11 cellular contexts compared by ENCODE assay signal in genomic region chr16:51153275-51153991, GRCh38. TPM values are rescaled to one million over a fixed set of nuclear protein-coding genes. Genes with fewer than 3 reads are reported as not detected.
DNase-seq lines count a peak whose midpoint lies in the region; ATAC-seq and TF ChIP-seq lines count a peak whose summit lies in the region.
"Had no signal": no experiment of that assay in that cellular context is flagged by ENCODE, and none has a peak within 500 bp of the region (broad histone marks: within the 10 kb centered on the region; RNA-seq: fewer than 3 reads in every experiment).

No MANE protein-coding gene starts in this region.

- peaks cover 14% of the 10 kb centered on the region for H3K4me1 Mint-ChIP-seq in activated T-cell treated with anti-CD3 and anti-CD28 coated beads, Interleukin-2, amount 50 U/mL, for 72 hours (ENCODE audit: low read depth)
- H3K4me1 Mint-ChIP-seq in activated T-cell treated with anti-CD3 and anti-CD28 coated beads, Interleukin-2, amount 50 U/mL, for 4 hours (ENCODE audit: low read depth) = peaks cover 5% of the 10 kb centered on the region
- peaks cover 51% of the 10 kb centered on the region for H3K4me1 Mint-ChIP-seq in brain

- peaks cover 59% of the 10 kb centered on the region for H3K4me1 ChIP-seq in suprapubic skin

- WGBS in suprapubic skin = 21% methylated on average over 39 of the region's 39 CpGs

- peak overlapping the region; percentile 76 for H3K27ac Mint-ChIP-seq in activated T-cell treated with anti-CD3 and anti-CD28 coated beads, Interleukin-2, amount 50 U/mL, for 72 hours
- H3K27ac Mint-ChIP-seq in brain = peak overlapping the region; percentile 12 to 98 (median 92)
- H3K27ac Mint-ChIP-seq: CD4-positive, CD25-positive, alpha-beta regulatory T cell had no signal

- peak overlapping the region; percentile 35 to 46 for H3K4me3 Mint-ChIP-seq in activated T-cell treated with anti-CD3 and anti-CD28 coated beads, Interleukin-2, amount 50 U/mL, for 72 hours
- H3K4me3 Mint-ChIP-seq in activated T-cell treated with anti-CD3 and anti-CD28 coated beads, Interleukin-2, amount 50 U/mL, for 4 hours = no peak overlapping the region
- peak overlapping the region; percentile 81 to 92 (median 88) for H3K4me3 Mint-ChIP-seq in brain

- peak overlapping the region; percentile 53 for H3K4me3 ChIP-seq in suprapubic skin

- no peaks in the 10 kb centered on the region for H3K9me3 Mint-ChIP-seq in activated T-cell treated with anti-CD3 and anti-CD28 coated beads, Interleukin-2, amount 50 U/mL, for 72 hours
- H3K9me3 Mint-ChIP-seq in activated T-cell treated with anti-CD3 and anti-CD28 coated beads, Interleukin-2, amount 50 U/mL, for 4 hours = no peaks in the 10 kb centered on the region
- H3K9me3 Mint-ChIP-seq in brain = peaks cover 0 to 5% (median 0%) of the 10 kb centered on the region in 5 experiments

- peaks cover 55% of the 10 kb centered on the region for H3K27me3 Mint-ChIP-seq in activated T-cell treated with anti-CD3 and anti-CD28 coated beads, Interleukin-2, amount 50 U/mL, for 72 hours (ENCODE audit: low read depth)
- H3K27me3 Mint-ChIP-seq in activated T-cell treated with anti-CD3 and anti-CD28 coated beads, Interleukin-2, amount 50 U/mL, for 4 hours (ENCODE audit: low read depth) = peaks cover 74% of the 10 kb centered on the region
- H3K27me3 Mint-ChIP-seq in brain = peaks cover 61% of the 10 kb centered on the region

- TF ChIP-seq POLR2A in suprapubic skin (IDR thresholded peaks at IDR 0.05) = no peak

- H3K27me3 ChIP-seq in layer of hippocampus (ENCODE audit: control insufficient read depth, insufficient read depth, low read length) (peaks cover 6% of the 10 kb centered on the region), suprapubic skin (peaks cover 98% of the 10 kb centered on the region)

- no peak for TF ChIP-seq EP300 in suprapubic skin (IDR thresholded peaks at IDR 0.05)

- H3K36me3 Mint-ChIP-seq in activated T-cell treated with anti-CD3 and anti-CD28 coated beads, Interleukin-2, amount 50 U/mL, for 72 hours (ENCODE audit: insufficient read depth in 2 of 2) = peaks cover 4 to 6% of the 10 kb centered on the region in 2 donors
- H3K36me3 Mint-ChIP-seq in activated T-cell treated with anti-CD3 and anti-CD28 coated beads, Interleukin-2, amount 50 U/mL, for 4 hours (ENCODE audit: insufficient read depth) = no peaks in the 10 kb centered on the region
- H3K36me3 Mint-ChIP-seq in brain = no peaks in the 10 kb centered on the region

- no peak for ATAC-seq in activated T-cell treated with anti-CD3 and anti-CD28 coated beads, Interleukin-2, amount 50 U/mL, for 72 hours (replicated peaks in 1 of 2)
- ATAC-seq in activated T-cell treated with anti-CD3 and anti-CD28 coated beads, Interleukin-2, amount 50 U/mL, for 4 hours = no peak
- ATAC-seq in HG03460 (IDR thresholded peaks at IDR 0.05; ENCODE audit: unreplicated experiment) (no peak), GM19023 (IDR thresholded peaks at IDR 0.05; ENCODE audit: unreplicated experiment) (no peak)

- H3K27ac ChIP-seq in layer of hippocampus (ENCODE audit: low read depth, low read length) (peak overlapping the region; percentile 89), suprapubic skin (no peak overlapping the region)

- TF ChIP-seq CTCF in brain (conservative IDR thresholded peaks at IDR 0.05) = no peak
- no peak for TF ChIP-seq CTCF in suprapubic skin (IDR thresholded peaks at IDR 0.05)

- no peaks in the 10 kb centered on the region for H3K36me3 ChIP-seq in suprapubic skin

- no peaks in the 10 kb centered on the region for H3K9me3 ChIP-seq in suprapubic skin

- no peak for DNase-seq in activated T-cell treated with anti-CD3 and anti-CD28 coated beads, Interleukin-2, amount 50 U/mL, for 72 hours
- no peak for DNase-seq in activated T-cell treated with anti-CD3 and anti-CD28 coated beads, Interleukin-2, amount 50 U/mL, for 4 hours
- DNase-seq in suprapubic skin (ENCODE audit: low spot score in 2 of 2) (no peak), NCI-H774 (lab: John Stamatoyannopoulos, UW) (no peak)
- DNase-seq: CD4-positive, CD25-positive, alpha-beta regulatory T cell; Karpas-422; occipital lobe had no signal

RNA-seq across cellular contexts. Expression of gene SALL1, which starts 2.4 kb away (rescaled TPM):
- not detected for total RNA-seq in activated T-cell treated with anti-CD3 and anti-CD28 coated beads, Interleukin-2, amount 50 U/mL, for 72 hours
- not detected for total RNA-seq in activated T-cell treated with anti-CD3 and anti-CD28 coated beads, Interleukin-2, amount 50 U/mL, for 4 hours
- polyA plus RNA-seq in brain (ENCODE audit: insufficient read depth, low read depth, low replicate concordance) = 21.6 TPM
- total RNA-seq in suprapubic skin = under 1 TPM in 2 of 4 donors, not detected in 2; 0.08 TPM
- total RNA-seq: CD4-positive, CD25-positive, alpha-beta regulatory T cell had no signal
- polyA plus RNA-seq: CD4-positive, CD25-positive, alpha-beta regulatory T cell had no signal
